1 cellular context compared by ENCODE assay signal in the genomic region with DNA sequence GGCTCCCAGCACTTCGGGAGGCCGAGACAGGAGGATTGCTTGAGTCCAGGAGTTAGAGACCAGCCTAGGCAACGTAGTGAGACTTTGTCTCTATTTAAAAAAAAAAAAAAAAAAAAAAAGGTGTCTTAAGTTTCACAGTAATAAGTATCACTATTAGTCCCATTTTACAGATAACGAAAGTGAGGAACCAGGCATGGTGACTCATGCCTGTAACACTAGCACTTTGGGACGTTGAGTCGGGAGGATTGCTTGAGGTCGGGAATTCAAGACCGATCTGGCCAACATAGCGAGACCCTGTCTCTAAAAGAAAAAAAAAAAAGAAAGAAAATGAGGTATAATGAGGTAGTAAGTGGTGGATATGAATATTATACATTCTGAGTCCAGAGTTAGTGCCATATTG.
TF ChIP-seq lines count a peak whose summit lies in the region.

No MANE protein-coding gene starts in this region.

TF ChIP-seq in HepG2, 621 proteins besides CTCF, POLR2A, EP300 and RAD21:
- TF ChIP-seq ZNF629 (CRISPR knock-in tag; conservative IDR thresholded peaks at IDR 0.05), result peak; percentile 49
- TF ChIP-seq, protein P1, sequence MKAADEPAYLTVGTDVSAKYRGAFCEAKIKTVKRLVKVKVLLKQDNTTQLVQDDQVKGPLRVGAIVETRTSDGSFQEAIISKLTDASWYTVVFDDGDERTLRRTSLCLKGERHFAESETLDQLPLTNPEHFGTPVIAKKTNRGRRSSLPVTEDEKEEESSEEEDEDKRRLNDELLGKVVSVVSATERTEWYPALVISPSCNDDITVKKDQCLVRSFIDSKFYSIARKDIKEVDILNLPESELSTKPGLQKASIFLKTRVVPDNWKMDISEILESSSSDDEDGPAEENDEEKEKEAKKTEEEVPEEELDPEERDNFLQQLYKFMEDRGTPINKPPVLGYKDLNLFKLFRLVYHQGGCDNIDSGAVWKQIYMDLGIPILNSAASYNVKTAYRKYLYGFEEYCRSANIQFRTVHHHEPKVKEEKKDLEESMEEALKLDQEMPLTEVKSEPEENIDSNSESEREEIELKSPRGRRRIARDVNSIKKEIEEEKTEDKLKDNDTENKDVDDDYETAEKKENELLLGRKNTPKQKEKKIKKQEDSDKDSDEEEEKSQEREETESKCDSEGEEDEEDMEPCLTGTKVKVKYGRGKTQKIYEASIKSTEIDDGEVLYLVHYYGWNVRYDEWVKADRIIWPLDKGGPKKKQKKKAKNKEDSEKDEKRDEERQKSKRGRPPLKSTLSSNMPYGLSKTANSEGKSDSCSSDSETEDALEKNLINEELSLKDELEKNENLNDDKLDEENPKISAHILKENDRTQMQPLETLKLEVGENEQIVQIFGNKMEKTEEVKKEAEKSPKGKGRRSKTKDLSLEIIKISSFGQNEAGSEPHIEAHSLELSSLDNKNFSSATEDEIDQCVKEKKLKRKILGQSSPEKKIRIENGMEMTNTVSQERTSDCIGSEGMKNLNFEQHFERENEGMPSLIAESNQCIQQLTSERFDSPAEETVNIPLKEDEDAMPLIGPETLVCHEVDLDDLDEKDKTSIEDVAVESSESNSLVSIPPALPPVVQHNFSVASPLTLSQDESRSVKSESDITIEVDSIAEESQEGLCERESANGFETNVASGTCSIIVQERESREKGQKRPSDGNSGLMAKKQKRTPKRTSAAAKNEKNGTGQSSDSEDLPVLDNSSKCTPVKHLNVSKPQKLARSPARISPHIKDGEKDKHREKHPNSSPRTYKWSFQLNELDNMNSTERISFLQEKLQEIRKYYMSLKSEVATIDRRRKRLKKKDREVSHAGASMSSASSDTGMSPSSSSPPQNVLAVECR (CRISPR knock-in tag; IDR thresholded peaks at IDR 0.05; ENCODE audit: borderline replicate concordance), result no peak
